Comparison of ENCODE assay signal across 16 cellular contexts in genomic region chr9:98332405-98332831, GRCh38.
"Had no signal": no experiment of that assay in that cellular context is flagged by ENCODE, and none has a peak within 500 bp of the region (broad histone marks: within the 10 kb centered on the region; RNA-seq: fewer than 3 reads in every experiment).

No MANE protein-coding gene starts in this region.

- H3K4me1 ChIP-seq: adrenal gland, left lung, parathyroid adenoma, sigmoid colon had no signal

- H3K9me3 Mint-ChIP-seq: activated naive CD4-positive, alpha-beta T cell treated with anti-CD3 and anti-CD28 coated beads, Interleukin-2, amount 50 U/mL, for 72 hours; mesothelial cell of epicardium; natural killer cell treated with Interleukin-12 subunit alpha and Interleukin-12 subunit beta and Interleukin-15 and Interleukin-18, amount 100 ng/mL, for 72 hours; T-cell had no signal

- H3K27ac Mint-ChIP-seq: activated naive CD4-positive, alpha-beta T cell treated with anti-CD3 and anti-CD28 coated beads, Interleukin-2, amount 50 U/mL, for 72 hours; mesothelial cell of epicardium; natural killer cell treated with Interleukin-12 subunit alpha and Interleukin-12 subunit beta and Interleukin-15 and Interleukin-18, amount 100 ng/mL, for 72 hours; T-cell had no signal

- H3K36me3 ChIP-seq: adrenal gland, left lung, neutrophil, sigmoid colon had no signal

- H3K27me3 ChIP-seq: adrenal gland, left lung, sigmoid colon had no signal

- H3K9me3 ChIP-seq: adrenal gland, left lung, neutrophil had no signal

- H3K4me3 Mint-ChIP-seq: mesothelial cell of epicardium; natural killer cell treated with Interleukin-12 subunit alpha and Interleukin-12 subunit beta and Interleukin-15 and Interleukin-18, amount 100 ng/mL, for 72 hours; T-cell had no signal

- H3K36me3 Mint-ChIP-seq: activated naive CD4-positive, alpha-beta T cell treated with anti-CD3 and anti-CD28 coated beads, Interleukin-2, amount 50 U/mL, for 72 hours; mesothelial cell of epicardium; natural killer cell treated with Interleukin-12 subunit alpha and Interleukin-12 subunit beta and Interleukin-15 and Interleukin-18, amount 100 ng/mL, for 72 hours; T-cell had no signal

- ATAC-seq: activated naive CD4-positive, alpha-beta T cell treated with anti-CD3 and anti-CD28 coated beads, Interleukin-2, amount 50 U/mL, for 72 hours; left lung had no signal

- DNase-seq: activated CD4-positive, CD25-positive, alpha-beta regulatory T cell treated with anti-CD3 and anti-CD28 coated beads, Interleukin-2, amount 50 U/mL, for 72 hours; activated gamma-delta T cell treated with Interleukin-2 at 50 U/mL for 16 hours; adrenal gland; effector CD8-positive, alpha-beta T cell; foreskin melanocyte; kidney; left lung; sigmoid colon; stimulated activated CD8-positive, alpha-beta memory T cell treated with anti-CD3 and anti-CD28 coated beads, Interleukin-4, amount 100 ng/mL, for 48 hours; stimulated activated naive CD4-positive, alpha-beta T cell; T-cell had no signal

- H3K4me1 Mint-ChIP-seq: mesothelial cell of epicardium, T-cell had no signal

- H3K4me3 ChIP-seq: adrenal gland, left lung, sigmoid colon had no signal
